Comparison of ENCODE assay signal across 2 cellular contexts in the genomic region with DNA sequence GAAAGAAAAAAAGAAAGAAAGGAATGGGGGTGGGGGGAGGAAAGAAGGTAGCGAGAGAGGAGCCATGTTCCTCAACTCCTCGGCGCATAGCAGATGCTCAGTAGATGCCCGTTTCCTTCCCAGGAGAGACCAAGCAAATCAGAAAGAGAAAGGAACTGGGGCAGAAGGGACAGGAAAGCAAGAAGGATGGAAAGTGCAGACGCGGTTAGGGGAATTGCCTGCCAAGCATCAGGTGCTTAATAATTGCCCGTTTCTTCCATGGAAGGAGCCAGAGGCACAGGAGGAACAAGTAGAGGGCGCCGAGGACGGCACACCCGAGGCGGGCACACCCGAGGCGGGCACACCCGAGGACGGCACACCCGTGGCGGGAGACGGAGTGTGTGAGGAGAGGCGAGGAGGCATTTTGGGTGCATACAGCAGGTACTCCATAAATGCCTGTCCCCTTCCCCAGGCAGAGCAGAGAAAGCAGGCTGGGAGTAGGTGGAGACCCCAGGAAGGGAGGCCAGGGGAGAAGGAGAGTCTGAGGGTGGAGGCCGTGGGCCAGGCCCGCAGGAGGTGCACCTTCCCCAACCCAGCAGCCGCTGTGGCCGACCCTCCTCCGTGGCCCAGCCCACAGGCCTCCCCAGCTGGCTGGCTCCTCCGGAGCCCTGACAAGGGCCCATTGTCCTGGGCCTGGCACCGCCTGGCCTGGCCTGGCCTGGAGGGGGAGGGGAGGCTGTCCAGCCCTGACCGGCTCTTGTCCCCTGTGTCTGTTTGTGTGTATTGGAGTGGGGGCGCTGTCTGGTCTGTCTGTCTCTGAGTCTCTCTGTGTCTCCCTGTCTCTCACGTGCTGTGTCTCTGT.
TF ChIP-seq lines count a peak whose summit lies in the region.

No MANE protein-coding gene starts in this region.

TF ChIP-seq in IMR-90, 13 proteins besides CTCF, POLR2A, EP300 and RAD21:
- TF ChIP-seq, protein P1, sequence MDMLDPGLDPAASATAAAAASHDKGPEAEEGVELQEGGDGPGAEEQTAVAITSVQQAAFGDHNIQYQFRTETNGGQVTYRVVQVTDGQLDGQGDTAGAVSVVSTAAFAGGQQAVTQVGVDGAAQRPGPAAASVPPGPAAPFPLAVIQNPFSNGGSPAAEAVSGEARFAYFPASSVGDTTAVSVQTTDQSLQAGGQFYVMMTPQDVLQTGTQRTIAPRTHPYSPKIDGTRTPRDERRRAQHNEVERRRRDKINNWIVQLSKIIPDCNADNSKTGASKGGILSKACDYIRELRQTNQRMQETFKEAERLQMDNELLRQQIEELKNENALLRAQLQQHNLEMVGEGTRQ (IDR thresholded peaks at IDR 0.05; ENCODE audit: low read depth, low read length): no peak
- no peak for TF ChIP-seq CHD1 (IDR thresholded peaks at IDR 0.05; ENCODE audit: low read depth, low read length)
- TF ChIP-seq NFE2L2 (IDR thresholded peaks at IDR 0.05; ENCODE audit: low read depth, low read length): no peak
- TF ChIP-seq CEBPB (IDR thresholded peaks at IDR 0.05; ENCODE audit: low read depth, low read length): no peak

TF ChIP-seq in H1, 55 proteins besides CTCF, POLR2A, EP300 and RAD21:
- TF ChIP-seq TAF1 (IDR thresholded peaks at IDR 0.05; ENCODE audit: low read depth, low read length) (no peak), HDAC2 (IDR thresholded peaks at IDR 0.05; ENCODE audit: borderline replicate concordance in 1 of 2, low read depth in 2 of 2, low read length in 2 of 2) (no peak), CHD2 (IDR thresholded peaks at IDR 0.05; ENCODE audit: low read length) (no peak), MAFK (IDR thresholded peaks at IDR 0.05; ENCODE audit: low read depth, low read length) (no peak), EGR1 (IDR thresholded peaks at IDR 0.05; ENCODE audit: borderline replicate concordance, low read depth, low read length) (no peak), SAP30 (IDR thresholded peaks at IDR 0.05; ENCODE audit: insufficient read depth, insufficient replicate concordance, low read length) (no peak), ASH2L (IDR thresholded peaks at IDR 0.05; ENCODE audit: low read length) (no peak), EZH2 (IDR thresholded peaks at IDR 0.05; ENCODE audit: low read depth, low read length, severe bottlenecking) (no peak), KDM5A (IDR thresholded peaks at IDR 0.05; ENCODE audit: low read length) (no peak), SP4 (IDR thresholded peaks at IDR 0.05; ENCODE audit: low read length) (no peak), NRF1 (IDR thresholded peaks at IDR 0.05; ENCODE audit: low read depth, low read length) (no peak), TAF7 (optimal IDR thresholded peaks at IDR 0.05; ENCODE audit: borderline replicate concordance, low read depth, low read length) (no peak), JUND (IDR thresholded peaks at IDR 0.05; ENCODE audit: low read length) (no peak), SIRT6 (IDR thresholded peaks at IDR 0.05; ENCODE audit: low read length) (no peak)
- TF ChIP-seq, protein P2, sequence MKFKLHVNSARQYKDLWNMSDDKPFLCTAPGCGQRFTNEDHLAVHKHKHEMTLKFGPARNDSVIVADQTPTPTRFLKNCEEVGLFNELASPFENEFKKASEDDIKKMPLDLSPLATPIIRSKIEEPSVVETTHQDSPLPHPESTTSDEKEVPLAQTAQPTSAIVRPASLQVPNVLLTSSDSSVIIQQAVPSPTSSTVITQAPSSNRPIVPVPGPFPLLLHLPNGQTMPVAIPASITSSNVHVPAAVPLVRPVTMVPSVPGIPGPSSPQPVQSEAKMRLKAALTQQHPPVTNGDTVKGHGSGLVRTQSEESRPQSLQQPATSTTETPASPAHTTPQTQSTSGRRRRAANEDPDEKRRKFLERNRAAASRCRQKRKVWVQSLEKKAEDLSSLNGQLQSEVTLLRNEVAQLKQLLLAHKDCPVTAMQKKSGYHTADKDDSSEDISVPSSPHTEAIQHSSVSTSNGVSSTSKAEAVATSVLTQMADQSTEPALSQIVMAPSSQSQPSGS (IDR thresholded peaks at IDR 0.05; ENCODE audit: low read length): no peak
